11 cellular contexts compared by ENCODE assay signal in the genomic region with DNA sequence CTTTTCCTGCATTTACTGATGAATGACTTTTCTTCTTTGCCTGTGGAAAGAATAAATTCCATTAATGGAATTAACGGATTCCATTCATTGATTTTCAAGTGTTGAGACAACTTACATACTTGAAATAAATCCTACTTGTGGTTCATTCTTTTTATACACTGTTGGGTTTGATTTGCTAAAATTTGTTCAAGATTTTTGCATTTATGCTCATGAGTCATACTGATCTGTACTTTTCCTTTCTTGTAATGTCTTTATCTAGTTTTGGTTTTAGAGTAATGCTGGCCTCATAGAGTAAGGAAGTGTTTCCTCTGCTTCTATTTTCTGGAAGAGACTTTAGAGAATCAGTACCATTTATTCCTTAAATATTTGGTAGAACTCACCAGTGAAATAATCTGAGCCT.
"Had no signal": no experiment of that assay in that cellular context is flagged by ENCODE, and none has a peak within 500 bp of the region (broad histone marks: within the 10 kb centered on the region; RNA-seq: fewer than 3 reads in every experiment).

No MANE protein-coding gene starts in this region.

- H3K9me3 ChIP-seq: esophagus squamous epithelium, prostate gland, right lobe of liver, spleen had no signal

- H3K79me2 ChIP-seq: hepatocyte had no signal

- H3K4me2 ChIP-seq: hepatocyte had no signal

- H2AFZ ChIP-seq: hepatocyte had no signal

- H3K4me1 Mint-ChIP-seq: nephron progenitor cell had no signal

- H3K4me1 ChIP-seq: esophagus squamous epithelium, prostate gland, right lobe of liver, spleen had no signal

- H3K27ac Mint-ChIP-seq: nephron progenitor cell had no signal

- H3K27me3 ChIP-seq: esophagus squamous epithelium, hepatocyte, right lobe of liver, spleen had no signal

- DNase-seq: activated CD4-positive, alpha-beta T cell treated with anti-CD3 and anti-CD28 coated beads for 1 hour; activated effector memory CD4-positive, alpha-beta T cell treated with anti-CD3 and anti-CD28 coated beads, Interleukin-2, amount 50 U/mL, for 16 hours; esophagus squamous epithelium; nephron progenitor cell; right lobe of liver; spleen; stimulated activated CD4-positive, alpha-beta T cell treated with anti-CD3 and anti-CD28 coated beads, Interleukin-2, amount 100 ng/mL, for 24 hours; stimulated activated naive CD4-positive, alpha-beta T cell treated with Interleukin-2 at 50 U/mL for 16 hours; SW 1271 had no signal

- H3K27ac ChIP-seq: esophagus squamous epithelium, hepatocyte, prostate gland, right lobe of liver, spleen had no signal

- ATAC-seq: right lobe of liver had no signal

- H3K4me3 Mint-ChIP-seq: nephron progenitor cell had no signal
